ENCODE assay signal across 1 cellular context in genomic region chr9:92963831-92964606, GRCh38.
TF ChIP-seq lines count a peak whose summit lies in the region.

No MANE protein-coding gene starts in this region.

TF ChIP-seq in K562, 482 proteins besides CTCF, POLR2A, EP300 and RAD21 (continued from another document and continues in another):
- no peak for TF ChIP-seq CHD7 (IDR thresholded peaks at IDR 0.05; ENCODE audit: low read depth, low read length)
- TF ChIP-seq ARNT (IDR thresholded peaks at IDR 0.05): no peak
- TF ChIP-seq ZNF586 (CRISPR knock-in tag; conservative IDR thresholded peaks at IDR 0.05): no peak
- no peak for TF ChIP-seq ZNF511 (CRISPR knock-in tag; IDR thresholded peaks at IDR 0.05)
- TF ChIP-seq ZBTB34 (CRISPR knock-in tag; IDR thresholded peaks at IDR 0.05): no peak
- TF ChIP-seq BRF1 (IDR thresholded peaks at IDR 0.05; ENCODE audit: borderline replicate concordance, extremely low read depth, insufficient read length): no peak
- TF ChIP-seq TRIM24 (IDR thresholded peaks at IDR 0.05): no peak
- TF ChIP-seq ZFP1 (CRISPR knock-in tag; IDR thresholded peaks at IDR 0.05): no peak
- TF ChIP-seq ZFP36 (IDR thresholded peaks at IDR 0.05; ENCODE audit: low read depth, low read length, partially characterized antibody): no peak
- TF ChIP-seq AFF1 (IDR thresholded peaks at IDR 0.05; ENCODE audit: low read depth in 1 of 2, partially characterized antibody in 2 of 2): no peak
- no peak for TF ChIP-seq HSF4 (CRISPR knock-in tag; IDR thresholded peaks at IDR 0.05; ENCODE audit: borderline replicate concordance)
- no peak for TF ChIP-seq LARP7 (IDR thresholded peaks at IDR 0.05)
- TF ChIP-seq TGIF2 (CRISPR knock-in tag; IDR thresholded peaks at IDR 0.05): no peak
- no peak for TF ChIP-seq TCF15 (CRISPR knock-in tag; IDR thresholded peaks at IDR 0.05)
- TF ChIP-seq ZNF449 (CRISPR knock-in tag; IDR thresholded peaks at IDR 0.05): no peak
- no peak for TF ChIP-seq IFI16 (CRISPR knock-in tag; IDR thresholded peaks at IDR 0.05)
- no peak for TF ChIP-seq RBM34 (IDR thresholded peaks at IDR 0.05; ENCODE audit: borderline replicate concordance, insufficient read depth, low read length)
- no peak for TF ChIP-seq MEF2A (IDR thresholded peaks at IDR 0.05; ENCODE audit: control insufficient read depth, low read depth, low read length)
- TF ChIP-seq MECOM (CRISPR knock-in tag; IDR thresholded peaks at IDR 0.05): no peak
- no peak for TF ChIP-seq CHD2 (IDR thresholded peaks at IDR 0.05; ENCODE audit: low read depth, low read length)
- no peak for TF ChIP-seq ZNF282 (CRISPR knock-in tag; IDR thresholded peaks at IDR 0.05)
- no peak for TF ChIP-seq SIN3A (IDR thresholded peaks at IDR 0.05; ENCODE audit: borderline replicate concordance in 2 of 2, control insufficient read depth in 1 of 2, low read depth in 2 of 2, low read length in 2 of 2)
- no peak for TF ChIP-seq ZBTB1 (CRISPR knock-in tag; IDR thresholded peaks at IDR 0.05; ENCODE audit: borderline replicate concordance, low read depth)
- no peak for TF ChIP-seq ZNF121 (CRISPR knock-in tag; conservative IDR thresholded peaks at IDR 0.05)
- TF ChIP-seq NKRF (IDR thresholded peaks at IDR 0.05; ENCODE audit: borderline replicate concordance): no peak
- no peak for TF ChIP-seq ZBTB49 (CRISPR knock-in tag; IDR thresholded peaks at IDR 0.05; ENCODE audit: borderline replicate concordance)
- no peak for TF ChIP-seq ZNF740 (CRISPR knock-in tag; IDR thresholded peaks at IDR 0.05)
- no peak for TF ChIP-seq ZNF740 (tag; IDR thresholded peaks at IDR 0.05)
- TF ChIP-seq KAT2B (IDR thresholded peaks at IDR 0.05; ENCODE audit: low read depth, low read length): no peak
